In the genomic region with DNA sequence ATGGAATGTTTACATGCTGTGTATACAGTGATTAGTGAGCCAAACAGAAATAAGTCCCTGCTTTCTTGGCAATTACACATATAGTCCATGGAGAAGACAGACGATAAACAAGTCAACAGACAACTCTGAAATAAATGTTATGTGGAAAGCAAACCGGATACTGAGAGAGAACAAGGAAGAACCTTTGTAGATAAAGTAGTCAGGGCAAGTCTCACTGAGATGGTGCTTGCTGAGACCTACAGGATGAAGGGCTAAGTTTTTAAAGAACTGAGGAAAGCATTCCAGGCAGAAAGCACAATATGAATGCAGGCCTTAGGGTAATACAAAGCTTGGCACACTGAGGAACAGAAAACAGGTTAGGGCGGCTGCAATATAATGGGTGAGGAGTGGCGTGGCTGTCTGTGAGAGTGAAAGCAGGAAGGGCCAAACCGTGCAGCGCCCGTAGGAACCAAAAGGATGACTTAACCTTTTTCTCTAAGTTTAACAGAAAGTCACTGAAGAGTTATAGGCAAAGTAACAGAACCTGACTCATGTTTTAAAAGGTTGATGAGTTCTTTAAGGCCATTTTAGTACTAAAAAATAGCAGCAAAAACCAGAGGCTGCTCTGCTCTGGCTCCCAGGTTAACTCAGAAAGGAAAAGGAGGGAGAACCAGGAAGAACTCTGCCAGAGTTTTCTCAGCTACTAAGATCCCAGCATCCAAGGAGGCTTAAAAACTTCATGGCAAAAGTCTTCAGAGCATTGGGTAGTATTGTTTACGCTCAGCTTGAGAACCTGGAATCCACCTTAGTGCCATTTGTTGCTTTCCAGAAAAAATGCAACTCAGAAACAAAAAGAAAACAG, we compare ENCODE assay signal across 9 cellular contexts. TPM values are rescaled to one million over a fixed set of nuclear protein-coding genes. Genes with fewer than 3 reads are reported as not detected.
DNase-seq lines count a peak whose midpoint lies in the region; ATAC-seq, FAIRE-seq and TF ChIP-seq lines count a peak whose summit lies in the region.
"Had no signal": no experiment of that assay in that cellular context is flagged by ENCODE, and none has a peak within 500 bp of the region (broad histone marks: within the 10 kb centered on the region; RNA-seq: fewer than 3 reads in every experiment).

No MANE protein-coding gene starts in this region.

- H3K27me3 Mint-ChIP-seq in CD8-positive, alpha-beta T cell (ENCODE audit: low read depth), result no peaks in the 10 kb centered on the region
- no peaks in the 10 kb centered on the region for H3K27me3 Mint-ChIP-seq in activated T-helper 17 cell treated with anti-CD3 and anti-CD28 coated beads, Interleukin-2, amount 50 U/mL, for 72 hours
- H3K27me3 Mint-ChIP-seq in endodermal cell (ENCODE audit: insufficient read depth), result no peaks in the 10 kb centered on the region

- no peak overlapping the region for H3K4ac ChIP-seq in IMR-90 (ENCODE audit: low read depth, low read length)

- H2BK15ac ChIP-seq in IMR-90 (ENCODE audit: low read depth, low read length), result no peak overlapping the region

- H3K18ac ChIP-seq in IMR-90 (ENCODE audit: low read depth, low read length), result no peak overlapping the region

- H4K20me1 ChIP-seq in IMR-90 (ENCODE audit: insufficient read depth, low read length), result no peaks in the 10 kb centered on the region

- no peak overlapping the region for H2BK120ac ChIP-seq in IMR-90 (ENCODE audit: low read depth, low read length)

- no peaks in the 10 kb centered on the region for H3K9me3 ChIP-seq in CD8-positive, alpha-beta T cell (ENCODE audit: low read length)
- H3K9me3 ChIP-seq in IMR-90 (ENCODE audit: control insufficient read depth, insufficient read depth, low read length) (no peaks in the 10 kb centered on the region), endodermal cell (ENCODE audit: control insufficient read depth, low read length) (no peaks in the 10 kb centered on the region)

- no peak for FAIRE-seq in HTR-8/SVneo (lab: Jason Lieb, UNC)
- FAIRE-seq: colon had no signal

- no peak overlapping the region for H2AK5ac ChIP-seq in IMR-90 (ENCODE audit: low read depth, low read length)

- no peak overlapping the region for H2AFZ ChIP-seq in IMR-90 (replicated peaks; ENCODE audit: low read length, poor library complexity)

- no peaks in the 10 kb centered on the region for H3K27me3 ChIP-seq in CD8-positive, alpha-beta T cell (ENCODE audit: insufficient read depth, low read length)
- H3K27me3 ChIP-seq in IMR-90 (ENCODE audit: control insufficient read depth, insufficient read depth, low read length) (no peaks in the 10 kb centered on the region), endodermal cell (ENCODE audit: control insufficient read depth, insufficient read depth, low read length, poor library complexity, severe bottlenecking) (no peaks in the 10 kb centered on the region)

- H3K36me3 ChIP-seq in CD8-positive, alpha-beta T cell (ENCODE audit: insufficient read depth, low read length), result no peaks in the 10 kb centered on the region
- H3K36me3 ChIP-seq in IMR-90 (ENCODE audit: control insufficient read depth, insufficient read depth, low read length) (no peaks in the 10 kb centered on the region), endodermal cell (ENCODE audit: control insufficient read depth, insufficient read depth, low read length) (no peaks in the 10 kb centered on the region)

- intact Hi-C loops in CD8-positive, alpha-beta T cell (cut with DNase I, micrococcal nuclease), result loop anchor here (1.0 to 10.0 kb wide), 8 partner anchors 51 to 897 kb away; a partner anchor contains a TSS
- intact Hi-C loops in IMR-90 (cut with micrococcal nuclease), result loop anchor here (10.0 kb wide), 1 partner anchor 207 kb away; no protein-coding TSS in a partner anchor

- no peak for TF ChIP-seq RAD21 in IMR-90 (IDR thresholded peaks at IDR 0.05; ENCODE audit: low read length)

- no peak for TF ChIP-seq CTCF in CD8-positive, alpha-beta T cell (IDR thresholded peaks at IDR 0.05)
- TF ChIP-seq CTCF in IMR-90 (conservative IDR thresholded peaks at IDR 0.05; ENCODE audit: low read depth, low read length) (no peak), endodermal cell (conservative IDR thresholded peaks at IDR 0.05) (no peak)

- H3K36me3 Mint-ChIP-seq in CD8-positive, alpha-beta T cell, result no peaks in the 10 kb centered on the region
- H3K36me3 Mint-ChIP-seq in activated T-helper 17 cell treated with anti-CD3 and anti-CD28 coated beads, Interleukin-2, amount 50 U/mL, for 72 hours (ENCODE audit: low read depth), result no peaks in the 10 kb centered on the region
- H3K36me3 Mint-ChIP-seq in endodermal cell (ENCODE audit: low read depth), result no peaks in the 10 kb centered on the region

- peak overlapping the region; percentile 7 for H3K4me3 ChIP-seq in CD8-positive, alpha-beta T cell (ENCODE audit: low read depth, low read length)
- H3K4me3 ChIP-seq in IMR-90 (ENCODE audit: insufficient read depth, low read depth, low read length), result no peak overlapping the region
- H3K4me3 ChIP-seq in endodermal cell (ENCODE audit: low read length), result no peak overlapping the region

- dilution Hi-C loops in IMR-90 (cut with HindIII; ENCODE audit: low sequenced_read_pairs, unreplicated experiment), result no loop called here

- WGBS in IMR-90 (ENCODE audit: extremely low coverage in 2 of 2, insufficient read length in 1 of 2), 2 experiments, result 82% methylated on average over 4 of the region's 8 CpGs; no CpG with 5 or more reads in 1 of the 2 experiments
- WGBS in endodermal cell (ENCODE audit: insufficient coverage in 1 of 2, insufficient read length in 1 of 2), 2 experiments, result 92 to 94% methylated on average over 7 to 8 of the region's 8 CpGs

- ATAC-seq in CD8-positive, alpha-beta T cell, result peak; percentile 13
- ATAC-seq in GM21367 (IDR thresholded peaks at IDR 0.05; ENCODE audit: unreplicated experiment) (peak; percentile 67), IMR-90 (ENCODE audit: low read depth) (no peak)
- ATAC-seq in activated T-helper 17 cell treated with anti-CD3 and anti-CD28 coated beads, Interleukin-2, amount 50 U/mL, for 72 hours (replicated peaks), result peak; percentile 90

- DNase-seq in CD8-positive, alpha-beta T cell, result peak in 4 of 7 experiments; percentile 18 to 63 (median 32)
- DNase-seq in IMR-90, result no peak
- peak; percentile 17 to 27 for DNase-seq in lung microvascular endothelial cell (ENCODE audit: low read depth in 2 of 2)
- no peak for DNase-seq in endodermal cell
- DNase-seq in anterior cingulate cortex (lab: John Stamatoyannopoulos, UW), result no peak
- no peak for DNase-seq in HTR-8/SVneo (ENCODE audit: insufficient read length, low spot score)

- peaks cover 49% of the 10 kb centered on the region for H3K4me1 ChIP-seq in CD8-positive, alpha-beta T cell (ENCODE audit: insufficient read depth, low read length)
- no peaks in the 10 kb centered on the region for H3K4me1 ChIP-seq in IMR-90 (ENCODE audit: control insufficient read depth, insufficient read depth, low read length)
- no peaks in the 10 kb centered on the region for H3K4me1 ChIP-seq in endodermal cell (ENCODE audit: control insufficient read depth, insufficient read depth, low read length)

- H4K8ac ChIP-seq in IMR-90 (ENCODE audit: low read depth in 2 of 2, low read length in 2 of 2), result no peak overlapping the region

- H4K5ac ChIP-seq in IMR-90 (ENCODE audit: low read depth, low read length), result no peak overlapping the region

- no peaks in the 10 kb centered on the region for H3K79me1 ChIP-seq in IMR-90 (ENCODE audit: low read depth in 1 of 2, low read length in 2 of 2)

- H3K27ac ChIP-seq in CD8-positive, alpha-beta T cell (ENCODE audit: low read depth, low read length), result no peak overlapping the region
- H3K27ac ChIP-seq in IMR-90 (ENCODE audit: insufficient read depth, low read length), result no peak overlapping the region
- no peak overlapping the region for H3K27ac ChIP-seq in endodermal cell (ENCODE audit: low read depth, low read length)

- peak overlapping the region; percentile 87 for H3K27ac Mint-ChIP-seq in CD8-positive, alpha-beta T cell
- H3K27ac Mint-ChIP-seq in activated T-helper 17 cell treated with anti-CD3 and anti-CD28 coated beads, Interleukin-2, amount 50 U/mL, for 72 hours, result peak overlapping the region; percentile 74
- H3K27ac Mint-ChIP-seq in endodermal cell, result no peak overlapping the region

- peak overlapping the region; percentile 72 for H3K4me3 Mint-ChIP-seq in CD8-positive, alpha-beta T cell
- peak overlapping the region; percentile 68 for H3K4me3 Mint-ChIP-seq in activated T-helper 17 cell treated with anti-CD3 and anti-CD28 coated beads, Interleukin-2, amount 50 U/mL, for 72 hours
- H3K4me3 Mint-ChIP-seq in endodermal cell, result no peak overlapping the region

- H3K4me1 Mint-ChIP-seq in CD8-positive, alpha-beta T cell (ENCODE audit: low read depth), result peaks cover 68% of the 10 kb centered on the region
- H3K4me1 Mint-ChIP-seq in activated T-helper 17 cell treated with anti-CD3 and anti-CD28 coated beads, Interleukin-2, amount 50 U/mL, for 72 hours, result peaks cover 10% of the 10 kb centered on the region
- H3K4me1 Mint-ChIP-seq in endodermal cell, result peaks cover 2% of the 10 kb centered on the region

- H3K14ac ChIP-seq in IMR-90 (replicated peaks; ENCODE audit: low read depth, low read length), result no peak overlapping the region

- BruUV-seq in IMR-90 (replicated peaks; lab: Mats Ljungman, UMichigan), result no TSS peak

- H3K4me2 ChIP-seq in IMR-90 (ENCODE audit: low read depth, low read length), result peak overlapping the region; percentile 54; the same call in 1 of the 2 replicates

- H3K9me3 Mint-ChIP-seq in CD8-positive, alpha-beta T cell, result no peaks in the 10 kb centered on the region
- no peaks in the 10 kb centered on the region for H3K9me3 Mint-ChIP-seq in activated T-helper 17 cell treated with anti-CD3 and anti-CD28 coated beads, Interleukin-2, amount 50 U/mL, for 72 hours
- no peaks in the 10 kb centered on the region for H3K9me3 Mint-ChIP-seq in endodermal cell

- H3K56ac ChIP-seq in IMR-90 (ENCODE audit: extremely low read depth, insufficient read depth, low read length), result no peak overlapping the region

- no peak overlapping the region for H3K23ac ChIP-seq in IMR-90 (ENCODE audit: low read depth, low read length)

- POLR2A ChIA-PET in CD8-positive, alpha-beta T cell (lab: Charles Lee), result interaction anchor here (0.8 to 1.6 kb wide), 2 partner anchors 64 to 300 kb away, joined by 3 read pairs; no protein-coding TSS in a partner anchor
- POLR2A ChIA-PET in IMR-90 (lab: Charles Lee; ENCODE audit: unreplicated experiment), result no interaction called here

- H4K91ac ChIP-seq in IMR-90 (ENCODE audit: insufficient read depth, low read depth, low read length), result no peak overlapping the region

- TF ChIP-seq POLR2A in IMR-90 (IDR thresholded peaks at IDR 0.05; ENCODE audit: low read depth, low read length), result no peak

- no peak overlapping the region for H2AK9ac ChIP-seq in IMR-90 (replicated peaks; ENCODE audit: low read depth, low read length, poor library complexity)

- H3K9me1 ChIP-seq in IMR-90 (ENCODE audit: insufficient read depth, low read length), result peaks cover 4% of the 10 kb centered on the region; the same call in 1 of the 2 replicates

- no peak overlapping the region for H2BK5ac ChIP-seq in IMR-90 (ENCODE audit: low read depth, low read length, poor library complexity, severe bottlenecking)

- in situ Hi-C loops in IMR-90 (cut with MboI; ENCODE audit: low sequenced_read_pairs), result loop anchor here (5.0 kb wide), 1 partner anchor 319 kb away; no protein-coding TSS in a partner anchor

- CTCF ChIA-PET in CD8-positive, alpha-beta T cell (lab: Charles Lee), result interaction anchor here (0.6 to 2.7 kb wide), 4 partner anchors 234 to 327 kb away, joined by 3 to 25 read pairs (median 6); a partner anchor contains a TSS
- CTCF ChIA-PET in IMR-90 (lab: Yijun Ruan, JAX), result interaction anchor here (0.6 kb wide), 1 partner anchor 1481 kb away, joined by 3 read pairs; no protein-coding TSS in a partner anchor

- no peak overlapping the region; the same call in 1 of the 2 replicates for H3K9ac ChIP-seq in IMR-90 (ENCODE audit: low read depth, low read length)
- no peak overlapping the region for H3K9ac ChIP-seq in endodermal cell (ENCODE audit: extremely low read depth, low read length, poor library complexity, severe bottlenecking)

- no peak overlapping the region for H2BK20ac ChIP-seq in IMR-90 (ENCODE audit: low read depth, low read length)

RNA-seq across cellular contexts. Expression of a gene that starts 8.7 kb away (rescaled TPM):
- total RNA-seq in CD8-positive, alpha-beta T cell, result 10 to 100 TPM; 31.5 to 33.2 TPM
- 12.5 and 14.7 TPM in 2 replicates for total RNA-seq in IMR-90 (2012; rRNA removed)
- polyA plus RNA-seq in IMR-90 (2012; rRNA removed), result 9.6 and 11.5 TPM in 2 replicates
- 5.1 and 9.9 TPM in 2 replicates for polyA plus RNA-seq in IMR-90 (2012; cell fraction: cytosol; rRNA removed)
- 9.3 and 14.6 TPM in 2 replicates for polyA plus RNA-seq in IMR-90 (2012; cell fraction: nucleus; rRNA removed; ENCODE audit: low replicate concordance)
- total RNA-seq in activated T-helper 17 cell treated with anti-CD3 and anti-CD28 coated beads, Interleukin-2, amount 50 U/mL, for 72 hours, result 10 to 100 TPM; 71.4 to 98.0 TPM
- total RNA-seq in lung microvascular endothelial cell, result 6.5 and 6.9 TPM in 2 replicates
- 10 to 100 TPM; 70.9 to 71.9 TPM for total RNA-seq in endodermal cell
- 26.0 TPM for polyA plus RNA-seq in endodermal cell (2013, experiment 1 of 2)
- polyA plus RNA-seq in endodermal cell (2013, experiment 2 of 2), result 25.5 TPM

RNA-seq across cellular contexts. Expression of a gene that starts 49.9 kb away (rescaled TPM):
- 1 to 10 TPM; 3.7 to 4.4 TPM for total RNA-seq in CD8-positive, alpha-beta T cell
- not detected in 2 replicates for total RNA-seq in IMR-90 (2012; rRNA removed)
- polyA plus RNA-seq in IMR-90 (2012; rRNA removed), result not detected in 2 replicates
- not detected in 2 replicates for polyA plus RNA-seq in IMR-90 (2012; cell fraction: cytosol; rRNA removed)
- not detected in 2 replicates for polyA plus RNA-seq in IMR-90 (2012; cell fraction: nucleus; rRNA removed; ENCODE audit: low replicate concordance)
- 1 to 10 TPM in 1 of 2 donors, under 1 TPM in 1; 0.26 to 2.1 TPM for total RNA-seq in activated T-helper 17 cell treated with anti-CD3 and anti-CD28 coated beads, Interleukin-2, amount 50 U/mL, for 72 hours
- under 0.01 and 0.44 TPM in 2 replicates for total RNA-seq in lung microvascular endothelial cell
- 1 to 10 TPM in 1 of 2 donors, under 1 TPM in 1; 0.97 to 1.4 TPM for total RNA-seq in endodermal cell
- polyA plus RNA-seq in endodermal cell (2013, experiment 1 of 2), result 1.4 TPM
- polyA plus RNA-seq in endodermal cell (2013, experiment 2 of 2), result 0.66 TPM

Comparison
In these comparisons a context has a peak if more than half of its experiments do, and no peak if none do; other contexts are left out.
1. DNase-seq: peak in CD8-positive, alpha-beta T cell (4 of 7) and lung microvascular endothelial cell (2 of 2); none in IMR-90 (single experiment), endodermal cell (single experiment), anterior cingulate cortex (0 of 58) and HTR-8/SVneo (single experiment).